ENCODE assay signal across 40 cellular contexts in the genomic region with DNA sequence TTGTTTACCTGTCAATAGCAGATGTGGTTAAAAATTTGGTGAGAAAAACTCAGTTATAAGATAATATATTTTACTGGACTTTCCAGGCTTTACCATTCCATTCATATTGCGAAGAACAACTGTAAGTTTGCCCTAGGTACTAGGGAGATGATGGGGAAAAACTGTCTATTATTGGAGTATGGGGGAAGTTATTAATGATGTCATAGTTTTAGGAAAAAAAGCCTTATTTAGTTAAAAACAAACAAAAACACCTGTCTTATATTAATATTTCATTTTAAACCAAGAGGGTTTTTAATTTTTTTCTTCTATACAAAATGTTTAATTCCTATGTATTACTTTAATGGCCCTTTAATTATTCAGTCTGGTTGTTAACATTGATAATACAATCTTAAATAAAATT. TPM values are rescaled to one million over a fixed set of nuclear protein-coding genes. Genes with fewer than 3 reads are reported as not detected.
"Had no signal": no experiment of that assay in that cellular context is flagged by ENCODE, and none has a peak within 500 bp of the region (broad histone marks: within the 10 kb centered on the region; RNA-seq: fewer than 3 reads in every experiment).

No MANE protein-coding gene starts in this region.

- H3K4me3 Mint-ChIP-seq: activated CD4-positive, alpha-beta memory T cell treated with anti-CD3 and anti-CD28 coated beads, Interleukin-2, amount 10 ng/mL, durations not matched to agents 7 days and 5 days; activated CD4-positive, alpha-beta T cell treated with anti-CD3 and anti-CD28 coated beads for 36 hours; activated CD4-positive, alpha-beta T cell treated with anti-CD3 and anti-CD28 coated beads, Interleukin-2, amount 10 ng/mL, durations not matched to agents 7 days and 5 days; activated CD8-positive, alpha-beta memory T cell treated with anti-CD3 and anti-CD28 coated beads, Interleukin-2, amount 10 ng/mL, durations not matched to agents 7 days and 5 days; activated CD8-positive, alpha-beta T cell treated with anti-CD3 and anti-CD28 coated beads, Interleukin-2, amount 10 ng/mL, durations not matched to agents 7 days and 5 days; activated naive CD4-positive, alpha-beta T cell treated with anti-CD3 and anti-CD28 coated beads, Interleukin-2, amount 10 ng/mL, durations not matched to agents 7 days and 5 days; activated naive CD4-positive, alpha-beta T cell treated with anti-CD3 and anti-CD28 coated beads, Interleukin-2, amount 50 U/mL, for 24 hours; activated naive CD8-positive, alpha-beta T cell; activated naive CD8-positive, alpha-beta T cell treated with anti-CD3 and anti-CD28 coated beads, Interleukin-2, amount 10 ng/mL, durations not matched to agents 7 days and 5 days; activated naive CD8-positive, alpha-beta T cell treated with anti-CD3 and anti-CD28 coated beads, Interleukin-2, amount 50 U/mL, for 24 hours; activated T-cell treated with anti-CD3 and anti-CD28 coated beads, Interleukin-2, amount 50 U/mL, for 24 hours; brain; central memory CD8-positive, alpha-beta T cell; T-helper 1 cell treated with Interleukin-12 subunit alpha and Interleukin-12 subunit beta and Interleukin-4 antibody, amounts not matched to agents 30 μg/mL and 1 μg/mL, for 36 hours; T-helper 2 cell treated with Interferon-gamma antibody and Interleukin-4, amounts not matched to agents 5 μg/mL and 100 μg/mL, for 36 hours; WTC11 had no signal

- H3K9me3 Mint-ChIP-seq: activated CD4-positive, alpha-beta memory T cell treated with anti-CD3 and anti-CD28 coated beads, Interleukin-2, amount 10 ng/mL, durations not matched to agents 7 days and 5 days; activated CD4-positive, alpha-beta T cell treated with anti-CD3 and anti-CD28 coated beads, Interleukin-2, amount 10 ng/mL, durations not matched to agents 7 days and 5 days; activated naive CD4-positive, alpha-beta T cell treated with anti-CD3 and anti-CD28 coated beads, Interleukin-2, amount 10 ng/mL, durations not matched to agents 7 days and 5 days; activated naive CD4-positive, alpha-beta T cell treated with anti-CD3 and anti-CD28 coated beads, Interleukin-2, amount 50 U/mL, for 24 hours; activated naive CD8-positive, alpha-beta T cell treated with anti-CD3 and anti-CD28 coated beads, Interleukin-2, amount 10 ng/mL, durations not matched to agents 7 days and 5 days; activated naive CD8-positive, alpha-beta T cell treated with anti-CD3 and anti-CD28 coated beads, Interleukin-2, amount 50 U/mL, for 24 hours; activated T-cell treated with anti-CD3 and anti-CD28 coated beads, Interleukin-2, amount 50 U/mL, for 24 hours; activated T-helper 2 cell treated with anti-CD3 and anti-CD28 coated beads, Interferon-gamma antibody, Interleukin-2, Interleukin-4, amounts not matched to agents 10 μg/mL and 5 μg/mL and 100 μg/mL, durations not matched to agents 14 hours and 24 hours and 36 hours; brain; central memory CD8-positive, alpha-beta T cell; T-helper 1 cell treated with Interleukin-12 subunit alpha and Interleukin-12 subunit beta and Interleukin-4 antibody, amounts not matched to agents 30 μg/mL and 1 μg/mL, for 36 hours; T-helper 2 cell treated with Interferon-gamma antibody and Interleukin-4, amounts not matched to agents 5 μg/mL and 100 μg/mL, for 36 hours; WTC11 had no signal

- H3K27ac ChIP-seq: ascending aorta, cardiac muscle cell, WERI-Rb-1 had no signal

- H3K4me3 ChIP-seq: ascending aorta, cardiac muscle cell had no signal

- DNase-seq: activated CD4-positive, alpha-beta memory T cell treated with anti-CD3 and anti-CD28 coated beads, Interleukin-2, amount 10 ng/mL, durations not matched to agents 7 days and 5 days; activated CD4-positive, alpha-beta T cell treated with anti-CD3 and anti-CD28 coated beads for 1 hour; activated CD4-positive, alpha-beta T cell treated with anti-CD3 and anti-CD28 coated beads for 36 hours; activated CD4-positive, alpha-beta T cell treated with anti-CD3 and anti-CD28 coated beads for 48 hours; activated CD4-positive, alpha-beta T cell treated with anti-CD3 and anti-CD28 coated beads, Interleukin-2, amount 10 ng/mL, durations not matched to agents 7 days and 5 days; activated CD4-positive, alpha-beta T cell treated with anti-CD3 and anti-CD28 coated beads, Interleukin-2, amount 50 U/mL, for 48 hours; activated CD4-positive, CD25-positive, alpha-beta regulatory T cell; activated CD8-positive, alpha-beta memory T cell treated with anti-CD3 and anti-CD28 coated beads for 24 hours; activated CD8-positive, alpha-beta memory T cell treated with anti-CD3 and anti-CD28 coated beads, Interleukin-2, amount 10 ng/mL, durations not matched to agents 7 days and 5 days; activated CD8-positive, alpha-beta memory T cell treated with anti-CD3 and anti-CD28 coated beads, Interleukin-2, amount 50 U/mL, for 48 hours; activated CD8-positive, alpha-beta T cell treated with anti-CD3 and anti-CD28 coated beads, Interleukin-2, amount 10 ng/mL, durations not matched to agents 7 days and 5 days; activated effector memory CD4-positive, alpha-beta T cell treated with Interleukin-2 at 50 U/mL for 16 hours; activated gamma-delta T cell; activated naive CD4-positive, alpha-beta T cell treated with anti-CD3 and anti-CD28 coated beads, Interleukin-2, amount 10 ng/mL, durations not matched to agents 7 days and 5 days; activated naive CD4-positive, alpha-beta T cell treated with Interleukin-2 at 50 U/mL for 16 hours; activated naive CD8-positive, alpha-beta T cell treated with anti-CD3 and anti-CD28 coated beads, Interleukin-2, amount 10 ng/mL, durations not matched to agents 7 days and 5 days; activated naive CD8-positive, alpha-beta T cell treated with anti-CD3 and anti-CD28 coated beads, Interleukin-2, amount 50 U/mL, for 24 hours; activated T-cell treated with anti-CD3 and anti-CD28 coated beads, Interleukin-2, amount 50 U/mL, for 24 hours; activated T-cell treated with anti-CD3 and anti-CD28 coated beads, Interleukin-2, amount 50 U/mL, for 48 hours; amygdala; anterior cingulate cortex; caudate nucleus; cerebellar nuclear complex; T-helper 1 cell; T-helper 2 cell; T-helper 9 cell; WERI-Rb-1 had no signal

- H3K27me3 ChIP-seq: ascending aorta, cardiac muscle cell had no signal

- H3K27me3 Mint-ChIP-seq: activated CD4-positive, alpha-beta memory T cell treated with anti-CD3 and anti-CD28 coated beads, Interleukin-2, amount 10 ng/mL, durations not matched to agents 7 days and 5 days; activated CD4-positive, alpha-beta T cell treated with anti-CD3 and anti-CD28 coated beads for 36 hours; activated CD4-positive, alpha-beta T cell treated with anti-CD3 and anti-CD28 coated beads, Interleukin-2, amount 10 ng/mL, durations not matched to agents 7 days and 5 days; activated CD8-positive, alpha-beta memory T cell treated with anti-CD3 and anti-CD28 coated beads, Interleukin-2, amount 10 ng/mL, durations not matched to agents 7 days and 5 days; activated naive CD4-positive, alpha-beta T cell treated with anti-CD3 and anti-CD28 coated beads, Interleukin-2, amount 10 ng/mL, durations not matched to agents 7 days and 5 days; activated naive CD4-positive, alpha-beta T cell treated with anti-CD3 and anti-CD28 coated beads, Interleukin-2, amount 50 U/mL, for 24 hours; activated naive CD8-positive, alpha-beta T cell; activated naive CD8-positive, alpha-beta T cell treated with anti-CD3 and anti-CD28 coated beads, Interleukin-2, amount 10 ng/mL, durations not matched to agents 7 days and 5 days; activated naive CD8-positive, alpha-beta T cell treated with anti-CD3 and anti-CD28 coated beads, Interleukin-2, amount 50 U/mL, for 24 hours; activated T-cell treated with anti-CD3 and anti-CD28 coated beads, Interleukin-2, amount 50 U/mL, for 24 hours; brain; central memory CD8-positive, alpha-beta T cell had no signal

- FAIRE-seq: bronchial epithelial cell had no signal

- H3K4me1 ChIP-seq: ascending aorta had no signal

- H3K4me1 Mint-ChIP-seq: activated CD4-positive, alpha-beta memory T cell treated with anti-CD3 and anti-CD28 coated beads, Interleukin-2, amount 10 ng/mL, durations not matched to agents 7 days and 5 days; activated CD4-positive, alpha-beta T cell treated with anti-CD3 and anti-CD28 coated beads for 36 hours; activated CD4-positive, alpha-beta T cell treated with anti-CD3 and anti-CD28 coated beads, Interleukin-2, amount 10 ng/mL, durations not matched to agents 7 days and 5 days; activated CD8-positive, alpha-beta memory T cell treated with anti-CD3 and anti-CD28 coated beads, Interleukin-2, amount 10 ng/mL, durations not matched to agents 7 days and 5 days; activated naive CD4-positive, alpha-beta T cell treated with anti-CD3 and anti-CD28 coated beads, Interleukin-2, amount 10 ng/mL, durations not matched to agents 7 days and 5 days; activated naive CD4-positive, alpha-beta T cell treated with anti-CD3 and anti-CD28 coated beads, Interleukin-2, amount 50 U/mL, for 24 hours; activated naive CD8-positive, alpha-beta T cell treated with anti-CD3 and anti-CD28 coated beads, Interleukin-2, amount 10 ng/mL, durations not matched to agents 7 days and 5 days; activated naive CD8-positive, alpha-beta T cell treated with anti-CD3 and anti-CD28 coated beads, Interleukin-2, amount 50 U/mL, for 24 hours; brain; central memory CD8-positive, alpha-beta T cell; WTC11 had no signal

- H3K9me3 ChIP-seq: ascending aorta had no signal

- ATAC-seq: activated CD4-positive, alpha-beta T cell treated with anti-CD3 and anti-CD28 coated beads for 36 hours; activated CD4-positive, CD25-positive, alpha-beta regulatory T cell treated with anti-CD3 and anti-CD28 coated beads, Interleukin-2, amount 50 U/mL, for 24 hours; activated CD8-positive, alpha-beta memory T cell treated with anti-CD3 and anti-CD28 coated beads, Interleukin-2, amount 10 ng/mL, durations not matched to agents 7 days and 5 days; activated CD8-positive, alpha-beta T cell treated with anti-CD3 and anti-CD28 coated beads, Interleukin-2, amount 10 ng/mL, durations not matched to agents 7 days and 5 days; activated naive CD8-positive, alpha-beta T cell treated with anti-CD3 and anti-CD28 coated beads, Interleukin-2, amount 50 U/mL, for 24 hours; WTC11 had no signal

- H3K27ac Mint-ChIP-seq: activated CD4-positive, alpha-beta memory T cell treated with anti-CD3 and anti-CD28 coated beads, Interleukin-2, amount 10 ng/mL, durations not matched to agents 7 days and 5 days; activated CD4-positive, alpha-beta T cell treated with anti-CD3 and anti-CD28 coated beads for 36 hours; activated CD4-positive, alpha-beta T cell treated with anti-CD3 and anti-CD28 coated beads, Interleukin-2, amount 10 ng/mL, durations not matched to agents 7 days and 5 days; activated CD8-positive, alpha-beta memory T cell treated with anti-CD3 and anti-CD28 coated beads, Interleukin-2, amount 10 ng/mL, durations not matched to agents 7 days and 5 days; activated CD8-positive, alpha-beta T cell treated with anti-CD3 and anti-CD28 coated beads, Interleukin-2, amount 10 ng/mL, durations not matched to agents 7 days and 5 days; activated naive CD4-positive, alpha-beta T cell treated with anti-CD3 and anti-CD28 coated beads, Interleukin-2, amount 10 ng/mL, durations not matched to agents 7 days and 5 days; activated naive CD4-positive, alpha-beta T cell treated with anti-CD3 and anti-CD28 coated beads, Interleukin-2, amount 50 U/mL, for 24 hours; activated naive CD8-positive, alpha-beta T cell; activated naive CD8-positive, alpha-beta T cell treated with anti-CD3 and anti-CD28 coated beads, Interleukin-2, amount 10 ng/mL, durations not matched to agents 7 days and 5 days; activated naive CD8-positive, alpha-beta T cell treated with anti-CD3 and anti-CD28 coated beads, Interleukin-2, amount 50 U/mL, for 24 hours; activated T-cell treated with anti-CD3 and anti-CD28 coated beads, Interleukin-2, amount 50 U/mL, for 24 hours; activated T-helper 2 cell treated with anti-CD3 and anti-CD28 coated beads, Interferon-gamma antibody, Interleukin-2, Interleukin-4, amounts not matched to agents 10 μg/mL and 5 μg/mL and 100 μg/mL, durations not matched to agents 14 hours and 24 hours and 36 hours; brain; T-helper 1 cell treated with Interleukin-12 subunit alpha and Interleukin-12 subunit beta and Interleukin-4 antibody, amounts not matched to agents 30 μg/mL and 1 μg/mL, for 36 hours; T-helper 2 cell treated with Interferon-gamma antibody and Interleukin-4, amounts not matched to agents 5 μg/mL and 100 μg/mL, for 36 hours; WTC11 had no signal

RNA-seq across cellular contexts. Expression of gene SP9, which starts 18.2 kb away (rescaled TPM):
- total RNA-seq: activated CD4-positive, alpha-beta memory T cell treated with anti-CD3 and anti-CD28 coated beads, Interleukin-2, amount 10 ng/mL, durations not matched to agents 7 days and 5 days; activated CD4-positive, alpha-beta T cell treated with anti-CD3 and anti-CD28 coated beads for 36 hours; activated CD4-positive, alpha-beta T cell treated with anti-CD3 and anti-CD28 coated beads, Interleukin-2, amount 10 ng/mL, durations not matched to agents 7 days and 5 days; activated CD8-positive, alpha-beta memory T cell treated with anti-CD3 and anti-CD28 coated beads, Interleukin-2, amount 10 ng/mL, durations not matched to agents 7 days and 5 days; activated CD8-positive, alpha-beta T cell treated with anti-CD3 and anti-CD28 coated beads, Interleukin-2, amount 10 ng/mL, durations not matched to agents 7 days and 5 days; activated naive CD8-positive, alpha-beta T cell treated with anti-CD3 and anti-CD28 coated beads, Interleukin-2, amount 10 ng/mL, durations not matched to agents 7 days and 5 days; activated T-helper 2 cell treated with anti-CD3 and anti-CD28 coated beads, Interferon-gamma antibody, Interleukin-2, Interleukin-4, amounts not matched to agents 10 μg/mL and 5 μg/mL and 100 μg/mL, durations not matched to agents 14 hours and 24 hours and 36 hours; ascending aorta; bronchial epithelial cell; cardiac muscle cell; WTC11 had no signal
- polyA plus RNA-seq: adipose tissue, cardiac muscle cell had no signal
